ENCODE assay signal across 13 cellular contexts in genomic region chr1:57124768-57125446, GRCh38.
DNase-seq lines count a peak whose midpoint lies in the region; ATAC-seq, FAIRE-seq and TF ChIP-seq lines count a peak whose summit lies in the region.
"Had no signal": no experiment of that assay in that cellular context is flagged by ENCODE, and none has a peak within 500 bp of the region (broad histone marks: within the 10 kb centered on the region; RNA-seq: fewer than 3 reads in every experiment).

No MANE protein-coding gene starts in this region.

- no peak for TF ChIP-seq EP300 in gastroesophageal sphincter (IDR thresholded peaks at IDR 0.05)

- H3K4me1 ChIP-seq in GM23248 (ENCODE audit: insufficient read depth) = peaks cover 14% of the 10 kb centered on the region
- H3K4me1 ChIP-seq in keratinocyte (ENCODE audit: control insufficient read depth, extremely low read depth, insufficient read depth, low read length) = peaks cover 30% of the 10 kb centered on the region
- no peaks in the 10 kb centered on the region for H3K4me1 ChIP-seq in gastroesophageal sphincter
- H3K4me1 ChIP-seq in colonic mucosa = no peaks in the 10 kb centered on the region

- in situ Hi-C loops in GM23248 (cut with MboI) = no loop called here

- TF ChIP-seq CTCF in GM06990 (IDR thresholded peaks at IDR 0.05; ENCODE audit: insufficient read depth, low read length, poor library complexity, severe bottlenecking) (peak; percentile 31), keratinocyte (optimal IDR thresholded peaks at IDR 0.05 in 1 of 3, IDR thresholded peaks at IDR 0.05 in 1 of 3, conservative IDR thresholded peaks at IDR 0.05 in 1 of 3; ENCODE audit: extremely low read depth in 1 of 3, insufficient read depth in 2 of 3, low read length in 3 of 3) (peak; percentile 48 to 63 (median 63)), gastroesophageal sphincter (IDR thresholded peaks at IDR 0.05) (no peak), colonic mucosa (IDR thresholded peaks at IDR 0.05) (no peak)

- DNase-seq in GM06990 (ENCODE audit: extremely low read depth, insufficient read length) = peak; percentile 13
- peak; percentile 69 for DNase-seq in GM23248
- peak; percentile 76 for DNase-seq in keratinocyte (ENCODE audit: low read depth, low spot score)
- no peak for DNase-seq in NCI-H524 (lab: John Stamatoyannopoulos, UW)
- DNase-seq in colonic mucosa = no peak
- DNase-seq: activated naive CD4-positive, alpha-beta T cell treated with anti-CD3 and anti-CD28 coated beads, Interleukin-2, amount 50 U/mL, for 16 hours; DMS79; NCI-H187; PC-9; stimulated activated naive CD4-positive, alpha-beta T cell treated with Interleukin-2 at 50 U/mL for 16 hours had no signal

- H3K4me3 ChIP-seq in GM06990 (replicated peaks; ENCODE audit: low read depth, low read length) (no peak overlapping the region), GM23248 (no peak overlapping the region), keratinocyte (ENCODE audit: control insufficient read depth in 2 of 3, extremely low read depth in 1 of 3, insufficient read depth in 2 of 3, low read depth in 1 of 3, low read length in 3 of 3) (no peak overlapping the region), gastroesophageal sphincter (no peak overlapping the region), colonic mucosa (no peak overlapping the region)
- H3K4me3 ChIP-seq: PC-9 had no signal

- dilution Hi-C loops in keratinocyte (cut with MboI; ENCODE audit: extremely low pct_ligation_motif_present, low sequenced_read_pairs) = no loop called here

- H3K9me1 ChIP-seq in keratinocyte (ENCODE audit: control insufficient read depth, extremely low read depth, insufficient read depth, low read length) = no peaks in the 10 kb centered on the region

- TF ChIP-seq POLR2A in gastroesophageal sphincter (IDR thresholded peaks at IDR 0.05) = no peak

- no peaks in the 10 kb centered on the region for H4K20me1 ChIP-seq in GM23248 (ENCODE audit: insufficient read depth)
- H4K20me1 ChIP-seq in keratinocyte (ENCODE audit: control insufficient read depth, extremely low read depth, insufficient read depth, low read length) = no peaks in the 10 kb centered on the region

- H3K79me2 ChIP-seq in GM23248 (ENCODE audit: insufficient read depth) (no peaks in the 10 kb centered on the region), keratinocyte (ENCODE audit: control insufficient read depth, insufficient read depth, low read length) (no peaks in the 10 kb centered on the region)

- 0 out of 2 replicates have a peak overlapping the region, but pooled peaks have one; percentile 36 for H2AFZ ChIP-seq in GM23248
- H2AFZ ChIP-seq in keratinocyte (ENCODE audit: control insufficient read depth, low read length) = no peak overlapping the region
- H2AFZ ChIP-seq: PC-9 had no signal

- H3K9me3 ChIP-seq in GM23248 (ENCODE audit: low read depth) (no peaks in the 10 kb centered on the region), keratinocyte (ENCODE audit: control insufficient read depth, low read depth, low read length) (no peaks in the 10 kb centered on the region), gastroesophageal sphincter (no peaks in the 10 kb centered on the region), colonic mucosa (no peaks in the 10 kb centered on the region)

- peaks cover 13% of the 10 kb centered on the region; the same call in 1 of the 2 replicates for H3F3A ChIP-seq in GM23248 (ENCODE audit: insufficient read depth)

- WGBS in GM23248 (ENCODE audit: low coverage in 1 of 2, low lambda C conversion rate in 2 of 2, missing lambda C conversion rate in 2 of 2), 2 experiments = 48 to 55% methylated on average over 5 of the region's 5 CpGs
- 66% methylated on average over 3 of the region's 5 CpGs; no CpG with 5 or more reads in 1 of the 2 donors for WGBS in gastroesophageal sphincter (ENCODE audit: low coverage in 1 of 2), 2 donors

- H3K4me2 ChIP-seq in GM23248 (ENCODE audit: unreplicated experiment) (no peak overlapping the region), keratinocyte (ENCODE audit: control insufficient read depth, extremely low read depth, insufficient read depth, low read depth, low read length) (peak overlapping the region; percentile 25)
- H3K4me2 ChIP-seq: PC-9 had no signal

- H3K27ac ChIP-seq in GM23248 = no peak overlapping the region; the same call in 1 of the 2 replicates
- H3K27ac ChIP-seq in keratinocyte (ENCODE audit: control insufficient read depth, insufficient read depth, low read length) = peak overlapping the region; percentile 36
- no peak overlapping the region for H3K27ac ChIP-seq in gastroesophageal sphincter
- no peak overlapping the region for H3K27ac ChIP-seq in colonic mucosa
- H3K27ac ChIP-seq: PC-9 had no signal

- ATAC-seq in SK-N-SH treated with all-trans-retinoic acid at 6 μM for 48 hours = peak; percentile 77
- ATAC-seq in GM21825 (IDR thresholded peaks at IDR 0.05; ENCODE audit: unreplicated experiment) = no peak
- no peak for ATAC-seq in gastroesophageal sphincter

- H3K9ac ChIP-seq in GM23248 (no peak overlapping the region), keratinocyte (ENCODE audit: control insufficient read depth, extremely low read depth, insufficient read depth, low read length) (no peak overlapping the region), colonic mucosa (ENCODE audit: low read depth in 2 of 2, low read length in 2 of 2) (no peak overlapping the region)

- intact Hi-C loops in colonic mucosa (cut with DNase I) = no loop called here

- H3K27me3 ChIP-seq in GM06990 (replicated peaks; ENCODE audit: control insufficient read depth, insufficient read depth, low read length) = no peaks in the 10 kb centered on the region; the same call in 1 of the 2 replicates
- H3K27me3 ChIP-seq in GM23248 (replicated peaks; ENCODE audit: insufficient read depth) = no peaks in the 10 kb centered on the region
- H3K27me3 ChIP-seq in keratinocyte (ENCODE audit: control insufficient read depth, extremely low read depth, insufficient read depth, low read length) = no peaks in the 10 kb centered on the region
- no peaks in the 10 kb centered on the region for H3K27me3 ChIP-seq in gastroesophageal sphincter
- no peaks in the 10 kb centered on the region for H3K27me3 ChIP-seq in colonic mucosa

- no peaks in the 10 kb centered on the region for H3K9me2 ChIP-seq in GM23248 (ENCODE audit: insufficient read depth)

- FAIRE-seq in keratinocyte (lab: Jason Lieb, UNC) = peak; percentile 97

- H3K36me3 ChIP-seq in GM06990 (ENCODE audit: control insufficient read depth, insufficient read depth, low read length) (no peaks in the 10 kb centered on the region), GM23248 (ENCODE audit: low read depth) (no peaks in the 10 kb centered on the region), keratinocyte (ENCODE audit: control insufficient read depth in 2 of 2, extremely low read depth in 1 of 2, insufficient read depth in 2 of 2, low read length in 2 of 2) (no peaks in the 10 kb centered on the region), gastroesophageal sphincter (no peaks in the 10 kb centered on the region), colonic mucosa (no peaks in the 10 kb centered on the region)

TF ChIP-seq in SK-N-SH treated with all-trans-retinoic acid at 6 μM for 48 hours, 23 proteins besides CTCF, POLR2A, EP300 and RAD21 (continues in another document):
- TF ChIP-seq TSHZ2 (CRISPR knock-in tag; IDR thresholded peaks at IDR 0.05) (no peak), TCF4 (CRISPR knock-in tag; IDR thresholded peaks at IDR 0.05; ENCODE audit: borderline replicate concordance) (no peak), BACH2 (CRISPR knock-in tag; IDR thresholded peaks at IDR 0.05; ENCODE audit: borderline replicate concordance) (no peak), CSRNP3 (CRISPR knock-in tag; IDR thresholded peaks at IDR 0.05) (no peak)

Comparison
In these comparisons a context has a peak if more than half of its experiments do, and no peak if none do; other contexts are left out.
1. DNase-seq: peak in GM06990 (single experiment), GM23248 (single experiment) and keratinocyte (single experiment); none in NCI-H524 (0 of 2) and colonic mucosa (single experiment).
2. CTCF ChIP-seq: peak in GM06990 (single experiment) and keratinocyte (3 of 3); none in gastroesophageal sphincter (0 of 4) and colonic mucosa (single experiment).